In the genomic region with DNA sequence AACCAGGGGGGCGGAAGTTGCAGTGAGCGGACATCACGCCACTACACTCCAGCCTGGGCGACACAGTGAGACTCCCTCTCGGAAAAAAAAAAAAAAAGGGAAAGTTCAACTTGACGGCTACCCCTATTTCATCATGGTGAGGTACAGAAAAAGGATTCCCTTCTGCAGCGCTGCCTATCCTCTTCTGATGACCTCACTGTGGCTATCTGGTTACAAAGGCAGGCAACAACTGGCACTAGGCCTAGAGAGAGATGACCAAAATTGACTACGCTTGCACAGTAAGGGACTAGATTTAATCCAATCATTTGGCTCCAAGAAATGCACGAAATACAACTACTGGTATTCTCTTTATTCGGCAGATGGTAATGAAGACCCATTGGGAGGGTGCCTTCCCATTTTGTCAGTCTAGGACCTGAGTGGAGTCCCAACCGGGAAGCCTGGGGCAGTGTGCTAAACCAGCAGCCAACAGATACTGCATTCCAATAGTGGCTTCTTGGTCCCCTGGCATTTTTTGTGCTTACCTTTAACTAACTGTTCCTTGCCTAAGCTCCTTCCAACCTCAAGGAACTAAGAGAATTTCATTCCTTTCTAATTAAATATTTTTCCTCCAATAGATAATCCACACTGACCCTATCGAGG, we compare ENCODE assay signal across 2 cellular contexts.
TF ChIP-seq lines count a peak whose summit lies in the region.

No MANE protein-coding gene starts in this region.

TF ChIP-seq in IMR-90, 13 proteins besides CTCF, POLR2A, EP300 and RAD21:
- no peak for TF ChIP-seq FOS (IDR thresholded peaks at IDR 0.05; ENCODE audit: low read depth, low read length)
- TF ChIP-seq CEBPB (IDR thresholded peaks at IDR 0.05; ENCODE audit: low read depth, low read length): peak; percentile 72

TF ChIP-seq in K562, 482 proteins besides CTCF, POLR2A, EP300 and RAD21:
- TF ChIP-seq, protein P1, sequence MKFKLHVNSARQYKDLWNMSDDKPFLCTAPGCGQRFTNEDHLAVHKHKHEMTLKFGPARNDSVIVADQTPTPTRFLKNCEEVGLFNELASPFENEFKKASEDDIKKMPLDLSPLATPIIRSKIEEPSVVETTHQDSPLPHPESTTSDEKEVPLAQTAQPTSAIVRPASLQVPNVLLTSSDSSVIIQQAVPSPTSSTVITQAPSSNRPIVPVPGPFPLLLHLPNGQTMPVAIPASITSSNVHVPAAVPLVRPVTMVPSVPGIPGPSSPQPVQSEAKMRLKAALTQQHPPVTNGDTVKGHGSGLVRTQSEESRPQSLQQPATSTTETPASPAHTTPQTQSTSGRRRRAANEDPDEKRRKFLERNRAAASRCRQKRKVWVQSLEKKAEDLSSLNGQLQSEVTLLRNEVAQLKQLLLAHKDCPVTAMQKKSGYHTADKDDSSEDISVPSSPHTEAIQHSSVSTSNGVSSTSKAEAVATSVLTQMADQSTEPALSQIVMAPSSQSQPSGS (CRISPR knock-in tag; IDR thresholded peaks at IDR 0.05): no peak
- TF ChIP-seq, protein P2, sequence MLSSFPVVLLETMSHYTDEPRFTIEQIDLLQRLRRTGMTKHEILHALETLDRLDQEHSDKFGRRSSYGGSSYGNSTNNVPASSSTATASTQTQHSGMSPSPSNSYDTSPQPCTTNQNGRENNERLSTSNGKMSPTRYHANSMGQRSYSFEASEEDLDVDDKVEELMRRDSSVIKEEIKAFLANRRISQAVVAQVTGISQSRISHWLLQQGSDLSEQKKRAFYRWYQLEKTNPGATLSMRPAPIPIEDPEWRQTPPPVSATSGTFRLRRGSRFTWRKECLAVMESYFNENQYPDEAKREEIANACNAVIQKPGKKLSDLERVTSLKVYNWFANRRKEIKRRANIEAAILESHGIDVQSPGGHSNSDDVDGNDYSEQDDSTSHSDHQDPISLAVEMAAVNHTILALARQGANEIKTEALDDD (IDR thresholded peaks at IDR 0.05): 0 out of 2 replicates have a peak, but pooled peaks have one; percentile 22
- TF ChIP-seq BACH1 (tag; IDR thresholded peaks at IDR 0.05) (no peak), MCM2 (IDR thresholded peaks at IDR 0.05; ENCODE audit: low read depth) (no peak)
- TF ChIP-seq, protein P3, sequence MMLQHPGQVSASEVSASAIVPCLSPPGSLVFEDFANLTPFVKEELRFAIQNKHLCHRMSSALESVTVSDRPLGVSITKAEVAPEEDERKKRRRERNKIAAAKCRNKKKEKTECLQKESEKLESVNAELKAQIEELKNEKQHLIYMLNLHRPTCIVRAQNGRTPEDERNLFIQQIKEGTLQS (IDR thresholded peaks at IDR 0.05): peak; percentile 42
- TF ChIP-seq, protein P3 (CRISPR knock-in tag; conservative IDR thresholded peaks at IDR 0.05): no peak
TF ChIP-seq in K562: peak in this region for 2.
